In the genomic region with DNA sequence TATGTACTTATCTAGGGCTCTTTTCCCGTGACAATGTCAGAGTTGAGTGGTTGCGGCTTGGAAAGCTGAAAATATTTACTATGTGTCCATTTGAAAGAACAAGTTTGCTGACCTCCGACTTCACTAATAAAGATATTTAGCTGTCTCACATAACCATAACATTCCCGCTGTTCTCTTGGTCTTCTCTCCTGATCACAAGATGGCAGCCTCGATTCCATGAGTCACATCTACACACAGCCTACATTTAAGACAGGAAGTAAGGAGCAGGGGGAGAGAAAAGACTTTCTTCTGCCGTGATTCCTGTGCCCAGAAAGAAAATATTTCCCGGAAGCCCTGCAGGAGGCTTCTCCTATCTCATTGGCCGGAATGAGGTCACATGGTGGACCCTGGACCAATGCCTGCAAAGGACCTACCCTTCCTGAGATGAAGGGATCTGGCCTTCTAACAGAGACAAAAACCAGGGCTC, we compare ENCODE assay signal across 9 cellular contexts. TPM values are rescaled to one million over a fixed set of nuclear protein-coding genes. Genes with fewer than 3 reads are reported as not detected.
DNase-seq lines count a peak whose midpoint lies in the region; ATAC-seq and TF ChIP-seq lines count a peak whose summit lies in the region.
"Had no signal": no experiment of that assay in that cellular context is flagged by ENCODE, and none has a peak within 500 bp of the region (broad histone marks: within the 10 kb centered on the region; RNA-seq: fewer than 3 reads in every experiment).

No MANE protein-coding gene starts in this region.

- no peaks in the 10 kb centered on the region for H3K9me3 Mint-ChIP-seq in H9
- no peaks in the 10 kb centered on the region for H3K9me3 Mint-ChIP-seq in activated naive CD4-positive, alpha-beta T cell treated with anti-CD3 and anti-CD28 coated beads, Interleukin-2, amount 10 ng/mL, durations not matched to agents 7 days and 5 days
- no peaks in the 10 kb centered on the region for H3K9me3 Mint-ChIP-seq in activated CD8-positive, alpha-beta memory T cell treated with anti-CD3 and anti-CD28 coated beads, Interleukin-2, amount 10 ng/mL, durations not matched to agents 7 days and 5 days (ENCODE audit: low read depth)
- H3K9me3 Mint-ChIP-seq: activated naive CD4-positive, alpha-beta T cell treated with anti-CD3 and anti-CD28 coated beads, Interleukin-2, amount 50 U/mL, for 72 hours had no signal

- in situ Hi-C loops in GM13976 (cut with MboI; ENCODE audit: low sequenced_read_pairs, unreplicated experiment) = no loop called here

- no peak overlapping the region for H3K18ac ChIP-seq in H9 (ENCODE audit: insufficient read length, low read depth, low read length)

- DNase-seq in H9 (peak; percentile 68), OCI-M1 (lab: John Stamatoyannopoulos, UW) (peak; percentile 34), fibroblast of villous mesenchyme (ENCODE audit: low read depth) (peak; percentile 76), GM13976 (ENCODE audit: low spot score) (no peak), UCSD-AML1 (lab: John Stamatoyannopoulos, UW; ENCODE audit: unreplicated experiment) (no peak)
- no peak for DNase-seq in activated naive CD4-positive, alpha-beta T cell treated with anti-CD3 and anti-CD28 coated beads, Interleukin-2, amount 10 ng/mL, durations not matched to agents 7 days and 5 days
- DNase-seq in activated CD8-positive, alpha-beta memory T cell treated with anti-CD3 and anti-CD28 coated beads, Interleukin-2, amount 10 ng/mL, durations not matched to agents 7 days and 5 days = no peak

- H3K4me1 Mint-ChIP-seq in H9 = peaks cover 2 to 6% of the 10 kb centered on the region in 2 experiments; a peak in 3 of 4 replicates
- H3K4me1 Mint-ChIP-seq in activated naive CD4-positive, alpha-beta T cell treated with anti-CD3 and anti-CD28 coated beads, Interleukin-2, amount 10 ng/mL, durations not matched to agents 7 days and 5 days = no peaks in the 10 kb centered on the region
- no peaks in the 10 kb centered on the region for H3K4me1 Mint-ChIP-seq in activated CD8-positive, alpha-beta memory T cell treated with anti-CD3 and anti-CD28 coated beads, Interleukin-2, amount 10 ng/mL, durations not matched to agents 7 days and 5 days

- no peaks in the 10 kb centered on the region for H4K20me1 ChIP-seq in H9 (ENCODE audit: control insufficient read depth, insufficient read depth, insufficient read length)

- H3K27me3 ChIP-seq in H9 (ENCODE audit: insufficient read depth, low read length) (0 out of 2 replicates have a peak, but pooled peaks cover 3% of the 10 kb centered on the region), skeletal muscle tissue (ENCODE audit: control insufficient read depth in 3 of 3, insufficient read depth in 3 of 3, low read length in 3 of 3) (no peaks in the 10 kb centered on the region)

- no CpG with 5 or more reads among the region's 8 CpGs for WGBS in H9 (ENCODE audit: extremely low coverage, insufficient read length, low lambda C conversion rate)

- peaks cover 20% of the 10 kb centered on the region for H3K27me3 Mint-ChIP-seq in H9 (ENCODE audit: low read depth)
- H3K27me3 Mint-ChIP-seq in activated naive CD4-positive, alpha-beta T cell treated with anti-CD3 and anti-CD28 coated beads, Interleukin-2, amount 10 ng/mL, durations not matched to agents 7 days and 5 days = peaks cover 22% of the 10 kb centered on the region
- H3K27me3 Mint-ChIP-seq in activated CD8-positive, alpha-beta memory T cell treated with anti-CD3 and anti-CD28 coated beads, Interleukin-2, amount 10 ng/mL, durations not matched to agents 7 days and 5 days = peaks cover 13% of the 10 kb centered on the region

- H2BK120ac ChIP-seq in H9 (ENCODE audit: low read depth, low read length, poor library complexity, severe bottlenecking) = no peak overlapping the region

- no peak overlapping the region for H4K5ac ChIP-seq in H9 (ENCODE audit: insufficient read length, low read depth, low read length)

- no peak overlapping the region for H2BK12ac ChIP-seq in H9 (ENCODE audit: insufficient read length, low read depth, low read length)

- H3K4me3 ChIP-seq in fibroblast of villous mesenchyme (ENCODE audit: low read depth, low read length) (peak overlapping the region; percentile 15), skeletal muscle tissue (ENCODE audit: low read length in 3 of 3) (peak overlapping the region in 2 of 3 donors; percentile 1 to 7)

- no peak overlapping the region for H3K14ac ChIP-seq in H9 (ENCODE audit: insufficient read depth, low read length)

- no peak for ATAC-seq in activated CD8-positive, alpha-beta memory T cell treated with anti-CD3 and anti-CD28 coated beads, Interleukin-2, amount 10 ng/mL, durations not matched to agents 7 days and 5 days

- no peak overlapping the region for H2BK5ac ChIP-seq in H9 (ENCODE audit: insufficient read length, low read length)

- no peak overlapping the region for H4K8ac ChIP-seq in H9 (replicated peaks; ENCODE audit: insufficient read length, low read depth, low read length)

- no peak overlapping the region for H2AK5ac ChIP-seq in H9 (ENCODE audit: insufficient read length, low read length)

- H3K23me2 ChIP-seq in H9 (ENCODE audit: insufficient read length, low read depth, low read length, poor library complexity, severe bottlenecking) = no peaks in the 10 kb centered on the region

- H3K23ac ChIP-seq in H9 (ENCODE audit: insufficient read length, low read depth, low read length) = no peak overlapping the region

- H3K36me3 Mint-ChIP-seq in H9 (ENCODE audit: insufficient read depth in 1 of 3, low read depth in 3 of 3) = no peaks in the 10 kb centered on the region
- no peaks in the 10 kb centered on the region for H3K36me3 Mint-ChIP-seq in activated naive CD4-positive, alpha-beta T cell treated with anti-CD3 and anti-CD28 coated beads, Interleukin-2, amount 10 ng/mL, durations not matched to agents 7 days and 5 days
- no peaks in the 10 kb centered on the region for H3K36me3 Mint-ChIP-seq in activated CD8-positive, alpha-beta memory T cell treated with anti-CD3 and anti-CD28 coated beads, Interleukin-2, amount 10 ng/mL, durations not matched to agents 7 days and 5 days
- H3K36me3 Mint-ChIP-seq: activated naive CD4-positive, alpha-beta T cell treated with anti-CD3 and anti-CD28 coated beads, Interleukin-2, amount 50 U/mL, for 72 hours had no signal

- no peak overlapping the region; a peak in 1 of 7 replicates for H3K27ac Mint-ChIP-seq in H9
- H3K27ac Mint-ChIP-seq in activated naive CD4-positive, alpha-beta T cell treated with anti-CD3 and anti-CD28 coated beads, Interleukin-2, amount 10 ng/mL, durations not matched to agents 7 days and 5 days = no peak overlapping the region
- no peak overlapping the region for H3K27ac Mint-ChIP-seq in activated CD8-positive, alpha-beta memory T cell treated with anti-CD3 and anti-CD28 coated beads, Interleukin-2, amount 10 ng/mL, durations not matched to agents 7 days and 5 days
- H3K27ac Mint-ChIP-seq: activated naive CD4-positive, alpha-beta T cell treated with anti-CD3 and anti-CD28 coated beads, Interleukin-2, amount 50 U/mL, for 72 hours had no signal

- no peaks in the 10 kb centered on the region for H3K79me1 ChIP-seq in H9 (ENCODE audit: insufficient read depth, low read depth, low read length, poor library complexity, severe bottlenecking)

- no peaks in the 10 kb centered on the region for H3K79me2 ChIP-seq in H9 (ENCODE audit: insufficient read depth, low read length)

- H2BK15ac ChIP-seq in H9 (ENCODE audit: low read depth, low read length) = no peak overlapping the region

- no peak overlapping the region for H2AFZ ChIP-seq in H9 (ENCODE audit: low read length)

- no peak overlapping the region for H3K4ac ChIP-seq in H9 (ENCODE audit: low read depth, low read length)

- no peak overlapping the region for H3K4me2 ChIP-seq in H9 (ENCODE audit: insufficient read depth, insufficient read length, low read length)

- no peak overlapping the region for H3T11ph ChIP-seq in H9 (ENCODE audit: low read length)

- H3K9me3 ChIP-seq in H9 (ENCODE audit: control insufficient read depth, low read depth, low read length) = no peaks in the 10 kb centered on the region
- H3K9me3 ChIP-seq in skeletal muscle tissue (ENCODE audit: control insufficient read depth in 3 of 3, low read length in 3 of 3) = no peaks in the 10 kb centered on the region

- no peaks in the 10 kb centered on the region for H3K4me1 ChIP-seq in H9 (ENCODE audit: insufficient read depth, low read length)
- H3K4me1 ChIP-seq in skeletal muscle tissue (ENCODE audit: control insufficient read depth in 3 of 3, insufficient read depth in 3 of 3, low read length in 3 of 3) = peaks cover 6 to 7% (median 7%) of the 10 kb centered on the region in 3 donors

- H4K91ac ChIP-seq in H9 (ENCODE audit: insufficient read length, low read depth, low read length) = no peak overlapping the region

- CTCF ChIA-PET in activated naive CD4-positive, alpha-beta T cell treated with anti-CD3 and anti-CD28 coated beads, Interleukin-2, amount 10 ng/mL, durations not matched to agents 7 days and 5 days (lab: Charles Lee) = interaction anchor here (0.7 to 6.4 kb wide), 10 partner anchors 14 to 402 kb away, joined by 3 to 108 read pairs (median 3); no protein-coding TSS in a partner anchor
- CTCF ChIA-PET in activated CD8-positive, alpha-beta memory T cell treated with anti-CD3 and anti-CD28 coated beads, Interleukin-2, amount 10 ng/mL, durations not matched to agents 7 days and 5 days (lab: Charles Lee) = interaction anchor here (1.0 to 2.3 kb wide), 11 partner anchors 10 to 776 kb away, joined by 3 to 15 read pairs (median 4); no protein-coding TSS in a partner anchor

- TF ChIP-seq CTCF in H9 (conservative IDR thresholded peaks at IDR 0.05) = no peak
- TF ChIP-seq CTCF in fibroblast of villous mesenchyme (IDR thresholded peaks at IDR 0.05; ENCODE audit: insufficient read depth, low read depth, low read length) = no peak
- no peak for TF ChIP-seq CTCF in GM13976 (IDR thresholded peaks at IDR 0.05; ENCODE audit: borderline replicate concordance, control extremely low read depth, extremely low read depth, insufficient read depth, missing control alignments)

- no peak overlapping the region for H2BK20ac ChIP-seq in H9 (ENCODE audit: low read depth, low read length, poor library complexity, severe bottlenecking)

- H3K9ac ChIP-seq in H9 (ENCODE audit: extremely low read depth, insufficient read length, low read length) = no peak overlapping the region
- H3K9ac ChIP-seq in skeletal muscle tissue (ENCODE audit: low read depth in 1 of 3, low read length in 3 of 3) = no peak overlapping the region

- H3K36me3 ChIP-seq in skeletal muscle tissue (ENCODE audit: control insufficient read depth in 3 of 3, insufficient read depth in 3 of 3, low read length in 3 of 3) = no peaks in the 10 kb centered on the region

- no peak overlapping the region for H3K56ac ChIP-seq in H9 (ENCODE audit: insufficient read length, low read depth, low read length)

- H3K27ac ChIP-seq in H9 (ENCODE audit: insufficient read length, low read depth, low read length) (no peak overlapping the region), skeletal muscle tissue (ENCODE audit: low read depth, low read length) (peak overlapping the region; percentile 12)

- no peak overlapping the region for H3K4me3 Mint-ChIP-seq in H9
- no peak overlapping the region for H3K4me3 Mint-ChIP-seq in activated naive CD4-positive, alpha-beta T cell treated with anti-CD3 and anti-CD28 coated beads, Interleukin-2, amount 10 ng/mL, durations not matched to agents 7 days and 5 days
- no peak overlapping the region for H3K4me3 Mint-ChIP-seq in activated CD8-positive, alpha-beta memory T cell treated with anti-CD3 and anti-CD28 coated beads, Interleukin-2, amount 10 ng/mL, durations not matched to agents 7 days and 5 days

RNA-seq across cellular contexts. Expression of a gene that starts 47.4 kb away (rescaled TPM):
- 4.3 and 6.0 TPM in 2 replicates for total RNA-seq in H9 (2021)
- total RNA-seq in fibroblast of villous mesenchyme = not detected in 2 replicates
- 0.52 TPM for total RNA-seq in skeletal muscle tissue
- not detected for total RNA-seq in activated CD8-positive, alpha-beta memory T cell treated with anti-CD3 and anti-CD28 coated beads, Interleukin-2, amount 10 ng/mL, durations not matched to agents 7 days and 5 days
- total RNA-seq: activated naive CD4-positive, alpha-beta T cell treated with anti-CD3 and anti-CD28 coated beads, Interleukin-2, amount 50 U/mL, for 72 hours had no signal

Comparison
In these comparisons a context has a peak if more than half of its experiments do, and no peak if none do; other contexts are left out.
1. DNase-seq: peak in H9 (single experiment), OCI-M1 (single experiment) and fibroblast of villous mesenchyme (single experiment); none in activated naive CD4-positive, alpha-beta T cell treated with anti-CD3 and anti-CD28 coated beads, Interleukin-2, amount 10 ng/mL, durations not matched to agents 7 days and 5 days (single experiment), GM13976 (single experiment), UCSD-AML1 (single experiment) and activated CD8-positive, alpha-beta memory T cell treated with anti-CD3 and anti-CD28 coated beads, Interleukin-2, amount 10 ng/mL, durations not matched to agents 7 days and 5 days (single experiment).